21 cellular contexts compared by ENCODE assay signal in genomic region chr19:8695911-8696310, GRCh38. TPM values are rescaled to one million over a fixed set of nuclear protein-coding genes. Genes with fewer than 3 reads are reported as not detected.
"Had no signal": no experiment of that assay in that cellular context is flagged by ENCODE, and none has a peak within 500 bp of the region (broad histone marks: within the 10 kb centered on the region; RNA-seq: fewer than 3 reads in every experiment).

No MANE protein-coding gene starts in this region.

- ATAC-seq: K562 had no signal

- H3K27ac Mint-ChIP-seq: IgD-negative memory B cell had no signal

- DNase-seq: Kasumi-1, MM.1S, NCI-H1092 treated with DMSO at 0.1 percent for 48 hours, NCI-H1436, NCI-H187, NCI-H2029, NCI-H2081 treated with DMSO at 0.1 percent for 48 hours, NCI-H2171, NCI-H226, NCI-H446, NCI-H510A, NCI-H524 treated with DMSO at 0.1 percent for 48 hours, NCI-H69, NCI-H774, Right ventricle myocardium superior, RPMI8226, SK-N-SH had no signal

- H3K9me3 Mint-ChIP-seq: IgD-negative memory B cell had no signal

- H3K36me3 Mint-ChIP-seq: IgD-negative memory B cell had no signal

RNA-seq across cellular contexts. Expression of gene ACTL9, which starts 2.7 kb away (rescaled TPM):
- total RNA-seq: K562, M059J, Right ventricle myocardium superior, SK-MEL-5 had no signal
- polyA plus RNA-seq: IgD-negative memory B cell, K562, SK-N-SH had no signal

RNA-seq across cellular contexts. Expression of gene OR2Z1, which starts 25.5 kb away (rescaled TPM):
- total RNA-seq: K562, M059J, Right ventricle myocardium superior, SK-MEL-5 had no signal
- polyA plus RNA-seq: IgD-negative memory B cell, SK-N-SH had no signal
